In the genomic region with DNA sequence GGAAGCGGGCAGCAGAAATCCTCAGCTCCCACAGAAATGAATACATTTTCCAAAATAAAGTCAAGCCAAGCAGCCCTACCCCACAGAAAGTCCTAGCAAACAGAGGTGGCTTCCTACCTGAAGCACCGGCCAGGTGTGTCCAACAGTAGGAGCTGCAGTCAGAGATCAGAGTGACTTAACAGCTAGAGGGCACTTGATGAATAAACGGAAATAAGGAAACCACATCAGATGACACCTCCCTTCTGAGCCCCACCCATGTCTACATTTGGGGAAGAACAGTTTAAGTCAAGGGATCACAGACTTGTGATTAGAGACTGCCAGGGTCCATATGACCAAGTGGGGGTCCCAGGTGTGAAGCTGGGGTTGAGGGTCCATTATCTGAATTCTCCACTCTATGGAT, we compare ENCODE assay signal across 12 cellular contexts. TPM values are rescaled to one million over a fixed set of nuclear protein-coding genes. Genes with fewer than 3 reads are reported as not detected.
A peak's percentile ranks its signal among the peaks of the same experiment; 100 is the strongest.
DNase-seq lines count a peak whose midpoint lies in the region; TF ChIP-seq lines count a peak whose summit lies in the region.
"Had no signal": no experiment of that assay in that cellular context is flagged by ENCODE, and none has a peak within 500 bp of the region (broad histone marks: within the 10 kb centered on the region; RNA-seq: fewer than 3 reads in every experiment).

CXCR1 (minus strand) TSS at position 172 of the 400 bp plus-strand sequence. CDS start 1,751 bp downstream, outside the sequence.

- no peaks in the 10 kb centered on the region for H3K36me3 Mint-ChIP-seq in T-helper 2 cell treated with Interferon-gamma antibody and Interleukin-4, amounts not matched to agents 5 μg/mL and 100 μg/mL, for 36 hours (ENCODE audit: low read depth)
- no peaks in the 10 kb centered on the region for H3K36me3 Mint-ChIP-seq in activated naive CD4-positive, alpha-beta T cell treated with anti-CD3 and anti-CD28 coated beads for 36 hours (ENCODE audit: low read depth)

- WGBS in hepatocyte (ENCODE audit: low lambda C conversion rate, missing lambda C conversion rate), result 93% methylated on average over 3 of the region's 3 CpGs

- H3K4me1 ChIP-seq in Karpas-422 (ENCODE audit: low read length) (no peaks in the 10 kb centered on the region), hepatocyte (ENCODE audit: insufficient read depth) (peaks cover 12% of the 10 kb centered on the region)

- CTCF ChIA-PET in activated naive CD4-positive, alpha-beta T cell treated with anti-CD3 and anti-CD28 coated beads for 36 hours (lab: Charles Lee), result interaction anchor here (0.6 to 2.0 kb wide), 6 partner anchors 16 to 90 kb away, joined by 3 to 12 read pairs (median 4); no protein-coding TSS in a partner anchor

- peak within 1 kb of the TSS; percentile 77 for H3K4me3 Mint-ChIP-seq in T-helper 2 cell treated with Interferon-gamma antibody and Interleukin-4, amounts not matched to agents 5 μg/mL and 100 μg/mL, for 36 hours
- H3K4me3 Mint-ChIP-seq in activated naive CD4-positive, alpha-beta T cell treated with anti-CD3 and anti-CD28 coated beads for 36 hours, result no peak within 1 kb of the TSS

- H3K9ac ChIP-seq in Karpas-422 (ENCODE audit: low read length), result no peak within 1 kb of the TSS

- H3K4me3 ChIP-seq in Karpas-422 (ENCODE audit: low read length) (no peak within 1 kb of the TSS), hepatocyte (no peak within 1 kb of the TSS)

- H3K79me2 ChIP-seq in Karpas-422 (ENCODE audit: low read length), result no peaks in the 10 kb centered on the region
- H3K79me2 ChIP-seq in hepatocyte, result no peaks in the 10 kb centered on the region

- peaks cover 42% of the 10 kb centered on the region for H3K27me3 Mint-ChIP-seq in T-helper 2 cell treated with Interferon-gamma antibody and Interleukin-4, amounts not matched to agents 5 μg/mL and 100 μg/mL, for 36 hours (ENCODE audit: low read depth)
- no peaks in the 10 kb centered on the region for H3K27me3 Mint-ChIP-seq in activated naive CD4-positive, alpha-beta T cell treated with anti-CD3 and anti-CD28 coated beads for 36 hours (ENCODE audit: low read depth)

- no peaks in the 10 kb centered on the region for H3K36me3 ChIP-seq in Karpas-422 (ENCODE audit: insufficient read depth, low read length)
- H3K36me3 ChIP-seq in hepatocyte (replicated peaks; ENCODE audit: insufficient read depth, low read depth), result no peaks in the 10 kb centered on the region

- no peaks in the 10 kb centered on the region for H3K9me3 ChIP-seq in Karpas-422 (ENCODE audit: low read length)
- no peaks in the 10 kb centered on the region for H3K9me3 ChIP-seq in hepatocyte (ENCODE audit: low read depth)

- no peak within 1 kb of the TSS for H3K4me2 ChIP-seq in Karpas-422 (ENCODE audit: low read depth, low read length, poor library complexity, severe bottlenecking)
- no peak within 1 kb of the TSS for H3K4me2 ChIP-seq in hepatocyte

- peak within 1 kb of the TSS; percentile 70 for H3K27ac Mint-ChIP-seq in T-helper 2 cell treated with Interferon-gamma antibody and Interleukin-4, amounts not matched to agents 5 μg/mL and 100 μg/mL, for 36 hours
- H3K27ac Mint-ChIP-seq in activated naive CD4-positive, alpha-beta T cell treated with anti-CD3 and anti-CD28 coated beads for 36 hours, result no peak within 1 kb of the TSS

- H3K4me1 Mint-ChIP-seq in T-helper 2 cell treated with Interferon-gamma antibody and Interleukin-4, amounts not matched to agents 5 μg/mL and 100 μg/mL, for 36 hours (ENCODE audit: low read depth), result peaks cover 29% of the 10 kb centered on the region
- peaks cover 26% of the 10 kb centered on the region for H3K4me1 Mint-ChIP-seq in activated naive CD4-positive, alpha-beta T cell treated with anti-CD3 and anti-CD28 coated beads for 36 hours (ENCODE audit: low read depth)

- H3K27ac ChIP-seq in Karpas-422 (ENCODE audit: low read length) (no peak within 1 kb of the TSS), hepatocyte (no peak within 1 kb of the TSS)

- TF ChIP-seq CTCF in hepatocyte (IDR thresholded peaks at IDR 0.05; ENCODE audit: poor library complexity), result no peak

- intact Hi-C loops in activated naive CD4-positive, alpha-beta T cell treated with anti-CD3 and anti-CD28 coated beads for 36 hours (cut with micrococcal nuclease), result loop anchor here (5.0 kb wide), 1 partner anchor 191 kb away; the partner anchor contains the start of gene CATIP

- H3K9me3 Mint-ChIP-seq in T-helper 2 cell treated with Interferon-gamma antibody and Interleukin-4, amounts not matched to agents 5 μg/mL and 100 μg/mL, for 36 hours, result no peaks in the 10 kb centered on the region
- no peaks in the 10 kb centered on the region for H3K9me3 Mint-ChIP-seq in activated naive CD4-positive, alpha-beta T cell treated with anti-CD3 and anti-CD28 coated beads for 36 hours

- no peaks in the 10 kb centered on the region for H4K20me1 ChIP-seq in Karpas-422 (ENCODE audit: insufficient read depth, low read depth, low read length)
- H4K20me1 ChIP-seq in hepatocyte (ENCODE audit: insufficient read depth, poor library complexity, severe bottlenecking), result no peaks in the 10 kb centered on the region

- H2AFZ ChIP-seq in Karpas-422 (ENCODE audit: low read length) (no peak within 1 kb of the TSS), hepatocyte (no peak within 1 kb of the TSS)

- DNase-seq in Karpas-422 (peak; percentile 50), SK-N-DZ (ENCODE audit: low spot score) (no peak), SHP77 (lab: John Stamatoyannopoulos, UW) (no peak), NCI-H510A treated with DMSO at 0.1 percent for 48 hours (lab: John Stamatoyannopoulos, UW) (no peak), hepatocyte (ENCODE audit: low spot score) (no peak)
- no peak for DNase-seq in T-helper 2 cell treated with Interferon-gamma antibody and Interleukin-4, amounts not matched to agents 5 μg/mL and 100 μg/mL, for 36 hours (ENCODE audit: low spot score)
- DNase-seq in activated naive CD4-positive, alpha-beta T cell treated with anti-CD3 and anti-CD28 coated beads for 36 hours, result peak; percentile 45
- DNase-seq in stimulated activated CD4-positive, alpha-beta T cell treated with anti-CD3 and anti-CD28 coated beads, Interleukin-4, amount 100 ng/mL, for 24 hours, result peak; percentile 14
- DNase-seq: erythroblast, GDM1, NCI-H524 treated with DMSO at 0.1 percent for 48 hours had no signal

- no peaks in the 10 kb centered on the region for H3K27me3 ChIP-seq in Karpas-422 (ENCODE audit: low read length)
- no peaks in the 10 kb centered on the region for H3K27me3 ChIP-seq in hepatocyte

- H3K9me2 ChIP-seq in Karpas-422 (replicated peaks; ENCODE audit: insufficient read depth, low read length) (no peaks in the 10 kb centered on the region), hepatocyte (replicated peaks; ENCODE audit: insufficient read depth) (no peaks in the 10 kb centered on the region)

RNA-seq across cellular contexts. Expression of gene CXCR1, which starts in this region (rescaled TPM):
- total RNA-seq in Karpas-422 (2014; rRNA removed; shearing (Covaris generic); ENCODE audit: low replicate concordance), result not detected in 2 replicates
- total RNA-seq in activated naive CD4-positive, alpha-beta T cell treated with anti-CD3 and anti-CD28 coated beads for 36 hours, result not detected
- polyA plus RNA-seq in SK-N-DZ (2014; cell fraction: cytosol; rRNA removed), result not detected in 2 replicates
- polyA plus RNA-seq in SK-N-DZ (2014; cell fraction: nucleus; rRNA removed), result not detected in 2 replicates
- not detected in 2 replicates for total RNA-seq in hepatocyte
- not detected in 2 replicates for polyA plus RNA-seq in hepatocyte
- total RNA-seq: lung microvascular endothelial cell had no signal

Comparison
In these comparisons a context has a peak if more than half of its experiments do, and no peak if none do; other contexts are left out.
1. Peak in DNase-seq in Karpas-422; RNA of the gene not detected or under 1 TPM.
2. Peak in DNase-seq in activated naive CD4-positive, alpha-beta T cell treated with anti-CD3 and anti-CD28 coated beads for 36 hours; RNA of the gene not detected or under 1 TPM.